Comparison of ENCODE assay signal across 13 cellular contexts in genomic region chr1:71089536-71090270, GRCh38. TPM values are rescaled to one million over a fixed set of nuclear protein-coding genes. Genes with fewer than 3 reads are reported as not detected.
DNase-seq lines count a peak whose midpoint lies in the region; ATAC-seq and TF ChIP-seq lines count a peak whose summit lies in the region.
"Had no signal": no experiment of that assay in that cellular context is flagged by ENCODE, and none has a peak within 500 bp of the region (broad histone marks: within the 10 kb centered on the region; RNA-seq: fewer than 3 reads in every experiment).

No MANE protein-coding gene starts in this region.

- TF ChIP-seq EP300 in upper lobe of left lung (IDR thresholded peaks at IDR 0.05) = no peak

- no peak for TF ChIP-seq POLR2A in upper lobe of left lung (IDR thresholded peaks at IDR 0.05)

- TF ChIP-seq CTCF in lung (IDR thresholded peaks at IDR 0.05; ENCODE audit: control extremely low read depth, extremely low read depth) (no peak), upper lobe of left lung (IDR thresholded peaks at IDR 0.05) (no peak)

- H3K4me3 ChIP-seq in lung = no peak overlapping the region
- no peak overlapping the region for H3K4me3 ChIP-seq in upper lobe of left lung
- H3K4me3 ChIP-seq: mucosa of descending colon had no signal

- WGBS in lung, 2 donors = 67 to 82% methylated on average over 6 of the region's 6 CpGs
- WGBS in upper lobe of left lung, 2 donors = 64 to 69% methylated on average over 6 of the region's 6 CpGs

- H3K4me1 ChIP-seq in lung (ENCODE audit: control insufficient read depth in 2 of 2, insufficient read depth in 2 of 2, low read length in 2 of 2) (no peaks in the 10 kb centered on the region), upper lobe of left lung (no peaks in the 10 kb centered on the region)

- H3K27me3 ChIP-seq in lung (ENCODE audit: control insufficient read depth, insufficient read depth) = no peaks in the 10 kb centered on the region
- no peaks in the 10 kb centered on the region for H3K27me3 ChIP-seq in upper lobe of left lung

- peak; percentile 30 for ATAC-seq in lung (ENCODE audit: insufficient read depth, low FRiP score)
- peak; percentile 51 to 63 for ATAC-seq in upper lobe of left lung (ENCODE audit: low FRiP score in 2 of 2)
- ATAC-seq in HG02798 (IDR thresholded peaks at IDR 0.05; ENCODE audit: poor library complexity, unreplicated experiment) = no peak
- ATAC-seq: activated naive CD4-positive, alpha-beta T cell treated with anti-CD3 and anti-CD28 coated beads, Interleukin-2, amount 50 U/mL, for 72 hours had no signal

- no peaks in the 10 kb centered on the region for H3K36me3 ChIP-seq in lung (ENCODE audit: control insufficient read depth in 2 of 2, insufficient read depth in 2 of 2, low read length in 2 of 2)
- no peaks in the 10 kb centered on the region for H3K36me3 ChIP-seq in upper lobe of left lung

- peak overlapping the region in 1 of 2 donors; percentile 58 for H3K27ac ChIP-seq in lung (ENCODE audit: low read depth in 1 of 2, low read length in 1 of 2)
- H3K27ac ChIP-seq in upper lobe of left lung = peak overlapping the region; percentile 4 to 39 (median 18)

- DNase-seq in LHCN-M2 (ENCODE audit: low read depth) = peak; percentile 76
- DNase-seq in dedifferentiated amniotic fluid mesenchymal stem cell (ENCODE audit: extremely low spot score) = peak; percentile 79
- DNase-seq in lung (ENCODE audit: low spot score) = no peak
- DNase-seq in upper lobe of left lung = no peak
- DNase-seq in NCI-H524 (lab: John Stamatoyannopoulos, UW) = no peak
- no peak for DNase-seq in SIG-M5 treated with dmso at 0.1 percent for 504 hours (lab: John Stamatoyannopoulos, UW; ENCODE audit: unreplicated experiment)
- no peak for DNase-seq in NK-92 treated with Interleukin-12 subunit alpha and Interleukin-12 subunit beta, amount 100 ng/mL, for 24 hours (lab: John Stamatoyannopoulos, UW)
- DNase-seq: effector memory CD4-positive, alpha-beta T cell; NCI-H1105 treated with DMSO at 0.1 percent for 48 hours; NCI-H524 treated with DMSO at 0.1 percent for 48 hours had no signal

- H3K9me3 ChIP-seq in lung (ENCODE audit: control insufficient read depth in 2 of 2, insufficient read depth in 1 of 2, low read length in 1 of 2) (no peaks in the 10 kb centered on the region), upper lobe of left lung (no peaks in the 10 kb centered on the region)
- H3K9me3 ChIP-seq: mucosa of descending colon had no signal

RNA-seq across cellular contexts. Expression of gene ZRANB2, which starts 8.9 kb away (rescaled TPM):
- total RNA-seq in LHCN-M2 (2014; rRNA removed) (32.8 and 38.1 TPM in 2 replicates), lung (100 to 1,000 TPM in 1 of 2 donors, 10 to 100 TPM in 1; 66.6 to 164 TPM), upper lobe of left lung (100 to 1,000 TPM in 2 of 6 donors, 10 to 100 TPM in 4; 51.3 to 203 (median 69.7) TPM)
- 22.8 TPM for polyA plus RNA-seq in LHCN-M2 (2012)
- 10 to 100 TPM; 37.1 to 98.4 TPM for polyA plus RNA-seq in lung

RNA-seq across cellular contexts. Expression of gene PTGER3, which starts 42.1 kb away (rescaled TPM):
- total RNA-seq in LHCN-M2 (2014; rRNA removed) (not detected in 2 replicates), lung (1 to 10 TPM; 1.7 to 1.8 TPM), upper lobe of left lung (1 to 10 TPM in 3 of 6 donors, under 1 TPM in 2, not detected in 1; 0.44 to 4.9 (median 1.4) TPM)
- not detected for polyA plus RNA-seq in LHCN-M2 (2012)
- polyA plus RNA-seq in lung = 1 to 10 TPM in 1 of 2 donors, under 1 TPM in 1; 0.31 to 1.0 TPM

Comparison
In these comparisons a context has a peak if more than half of its experiments do, and no peak if none do; other contexts are left out.
1. DNase-seq: peak in LHCN-M2 (single experiment) and dedifferentiated amniotic fluid mesenchymal stem cell (single experiment); none in lung (single experiment), upper lobe of left lung (0 of 2), NCI-H524 (0 of 2), SIG-M5 treated with dmso at 0.1 percent for 504 hours (single experiment) and NK-92 treated with Interleukin-12 subunit alpha and Interleukin-12 subunit beta, amount 100 ng/mL, for 24 hours (single experiment).